In the genomic region with DNA sequence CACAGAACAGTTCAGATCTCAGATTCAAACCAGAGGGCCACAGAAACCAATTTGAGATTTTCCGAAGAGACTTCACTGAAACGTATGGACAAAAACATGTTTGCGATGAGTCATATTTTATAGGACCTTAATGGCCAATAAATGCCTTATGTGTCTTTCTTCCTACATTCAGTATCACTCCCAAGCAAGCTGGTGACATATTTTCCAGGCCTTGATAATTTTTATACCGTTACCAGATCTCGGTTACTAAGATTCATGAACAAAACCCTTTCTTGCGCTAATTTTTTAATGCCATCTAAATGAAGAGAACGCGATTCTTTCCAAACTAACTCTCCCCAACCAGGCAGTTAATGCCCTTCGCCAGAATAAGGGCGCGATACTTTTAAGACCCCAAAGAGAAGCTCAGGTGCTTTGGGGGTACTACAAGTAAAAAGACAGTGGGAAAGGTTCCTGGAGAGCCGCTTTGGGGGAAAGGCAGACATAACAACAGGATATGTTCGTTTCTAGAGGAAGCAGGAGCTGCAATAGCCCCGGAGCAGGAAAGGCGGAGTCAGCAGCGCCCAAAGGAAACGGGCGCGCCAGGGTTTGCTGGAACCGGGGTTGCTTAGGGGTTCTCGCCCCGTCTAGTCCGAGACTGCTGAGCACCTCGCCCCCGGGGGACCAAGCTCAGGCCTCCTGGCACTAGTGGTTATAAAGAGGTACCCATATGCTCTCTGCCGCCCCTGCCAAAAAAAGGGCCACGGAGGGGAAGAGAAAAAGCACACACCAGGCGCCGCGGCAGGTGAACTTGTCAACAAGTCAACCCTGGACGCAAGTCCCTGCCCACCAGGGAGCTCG, we compare ENCODE assay signal across 8 cellular contexts. TPM values are rescaled to one million over a fixed set of nuclear protein-coding genes. Genes with fewer than 3 reads are reported as not detected.
DNase-seq lines count a peak whose midpoint lies in the region; ATAC-seq and TF ChIP-seq lines count a peak whose summit lies in the region.

No MANE protein-coding gene starts in this region.

- H3K9me3 ChIP-seq in SU-DHL-6 (ENCODE audit: insufficient read depth, low read length) (no peaks in the 10 kb centered on the region), duodenal mucosa (ENCODE audit: control insufficient read depth in 1 of 2, low read length in 2 of 2) (peaks cover 0 to 4% of the 10 kb centered on the region in 2 donors), right lobe of liver (no peaks in the 10 kb centered on the region)

- no peak overlapping the region for H2AFZ ChIP-seq in SU-DHL-6 (ENCODE audit: low read depth, low read length, severe bottlenecking)

- 9% methylated on average over 32 of the region's 32 CpGs for WGBS in right lobe of liver (ENCODE audit: insufficient coverage, low coverage, low lambda C conversion rate, missing lambda C conversion rate)

- H3K27me3 ChIP-seq in SU-DHL-6 (ENCODE audit: low read length) = no peaks in the 10 kb centered on the region
- no peaks in the 10 kb centered on the region for H3K27me3 ChIP-seq in duodenal mucosa (ENCODE audit: control insufficient read depth in 1 of 2, insufficient read depth in 2 of 2, low read length in 2 of 2)
- peaks cover 0 to 8% of the 10 kb centered on the region in 2 donors for H3K27me3 ChIP-seq in right lobe of liver

- no peaks in the 10 kb centered on the region for H3F3A ChIP-seq in SU-DHL-6 (ENCODE audit: insufficient read depth)

- TF ChIP-seq CTCF in C4-2B (conservative IDR thresholded peaks at IDR 0.05) (no peak), SU-DHL-6 (IDR thresholded peaks at IDR 0.05; ENCODE audit: insufficient read depth, low read length, poor library complexity, severe bottlenecking) (no peak), right lobe of liver (IDR thresholded peaks at IDR 0.05) (no peak)

- H3K27ac ChIP-seq in C4-2B (peak overlapping the region; percentile 96), SU-DHL-6 (ENCODE audit: low read depth, low read length) (no peak overlapping the region), duodenal mucosa (ENCODE audit: low read depth, low read length) (peak overlapping the region; percentile 11), right lobe of liver (peak overlapping the region; percentile 67 to 82 (median 81))

- H3K27ac Mint-ChIP-seq in stimulated activated naive CD8-positive, alpha-beta T cell treated with anti-CD3 and anti-CD28 coated beads, Interleukin-15, amount 100 ng/mL, for 72 hours = no peak overlapping the region

- H3K36me3 ChIP-seq in SU-DHL-6 (ENCODE audit: low read length) (no peaks in the 10 kb centered on the region), duodenal mucosa (ENCODE audit: control insufficient read depth in 1 of 2, insufficient read depth in 2 of 2, low read length in 2 of 2) (no peaks in the 10 kb centered on the region), right lobe of liver (no peaks in the 10 kb centered on the region)

- H3K4me1 ChIP-seq in duodenal mucosa (ENCODE audit: control insufficient read depth in 1 of 2, insufficient read depth in 2 of 2, low read length in 2 of 2) = peaks cover 0 to 11% of the 10 kb centered on the region in 2 donors
- H3K4me1 ChIP-seq in right lobe of liver = peaks cover 0 to 7% (median 2%) of the 10 kb centered on the region in 4 donors

- peak overlapping the region; percentile 19 for H3K4me2 ChIP-seq in SU-DHL-6 (ENCODE audit: low read depth, low read length, poor library complexity, severe bottlenecking)

- peaks cover 66% of the 10 kb centered on the region for H3K27me3 Mint-ChIP-seq in stimulated activated naive CD8-positive, alpha-beta T cell treated with anti-CD3 and anti-CD28 coated beads, Interleukin-15, amount 100 ng/mL, for 72 hours

- ATAC-seq in GM19043 (IDR thresholded peaks at IDR 0.05; ENCODE audit: low read depth, unreplicated experiment) (peak; percentile 14), right lobe of liver (peak; percentile 70 to 75 (median 72))
- ATAC-seq in stimulated activated naive CD8-positive, alpha-beta T cell treated with anti-CD3 and anti-CD28 coated beads, Interleukin-15, amount 100 ng/mL, for 72 hours = peak; percentile 48

- H3K79me2 ChIP-seq in SU-DHL-6 (ENCODE audit: insufficient read depth, low read length) = no peaks in the 10 kb centered on the region

- no peaks in the 10 kb centered on the region for H3K9me2 ChIP-seq in SU-DHL-6 (replicated peaks; ENCODE audit: insufficient read depth, low read length)

- no peak for TF ChIP-seq POLR2A in right lobe of liver (IDR thresholded peaks at IDR 0.05)

- H3K4me1 Mint-ChIP-seq in stimulated activated naive CD8-positive, alpha-beta T cell treated with anti-CD3 and anti-CD28 coated beads, Interleukin-15, amount 100 ng/mL, for 72 hours = peaks cover 8% of the 10 kb centered on the region

- peak overlapping the region; percentile 73 to 79 for H3K4me3 Mint-ChIP-seq in stimulated activated naive CD8-positive, alpha-beta T cell treated with anti-CD3 and anti-CD28 coated beads, Interleukin-15, amount 100 ng/mL, for 72 hours

- H3K9ac ChIP-seq in SU-DHL-6 (ENCODE audit: low read length) (no peak overlapping the region), duodenal mucosa (ENCODE audit: low read depth in 1 of 2, low read length in 2 of 2) (peak overlapping the region; percentile 75 to 89)

- intact Hi-C loops in right lobe of liver (cut with DNase I) = no loop called here

- H3K4me3 ChIP-seq in Jurkat, Clone E6-1 (ENCODE audit: low read length) = peak overlapping the region; percentile 65
- H3K4me3 ChIP-seq in SU-DHL-6 (ENCODE audit: insufficient read depth, low read length, poor library complexity, severe bottlenecking) (no peak overlapping the region), duodenal mucosa (ENCODE audit: low read depth in 1 of 2, low read length in 2 of 2) (peak overlapping the region; percentile 84 to 86), right lobe of liver (peak overlapping the region; percentile 50 to 84 (median 63))

- peak; percentile 7 for DNase-seq in Jurkat, Clone E6-1 (ENCODE audit: low read depth, low spot score)
- DNase-seq in right lobe of liver = peak; percentile 54 to 82 (median 56)
- peak; percentile 20 to 24 for DNase-seq in stimulated activated naive CD8-positive, alpha-beta T cell treated with anti-CD3 and anti-CD28 coated beads, Interleukin-15, amount 100 ng/mL, for 72 hours
- DNase-seq in amniotic stem cell (lab: John Stamatoyannopoulos, UW) = no peak

- no peaks in the 10 kb centered on the region for H3K9me3 Mint-ChIP-seq in stimulated activated naive CD8-positive, alpha-beta T cell treated with anti-CD3 and anti-CD28 coated beads, Interleukin-15, amount 100 ng/mL, for 72 hours

- no peaks in the 10 kb centered on the region for H4K20me1 ChIP-seq in SU-DHL-6 (ENCODE audit: low read depth, low read length)

RNA-seq across cellular contexts. Expression of a gene that starts 0.9 kb away (rescaled TPM):
- polyA plus RNA-seq in Jurkat, Clone E6-1 (2012; ENCODE audit: insufficient read depth, insufficient read length) = 21.8 TPM
- total RNA-seq in right lobe of liver = 10 to 100 TPM in 3 of 6 experiments, 1 to 10 TPM in 2, under 1 TPM in 1; 0.95 to 15.0 (median 7.3) TPM

Comparison
In these comparisons a context has a peak if more than half of its experiments do, and no peak if none do; other contexts are left out.
1. ATAC-seq: peak in every context shown above with its lines; median percentile 72 in right lobe of liver; 48 in stimulated activated naive CD8-positive, alpha-beta T cell treated with anti-CD3 and anti-CD28 coated beads, Interleukin-15, amount 100 ng/mL, for 72 hours; 14 in GM19043.